2 cellular contexts compared by ENCODE assay signal in the genomic region with DNA sequence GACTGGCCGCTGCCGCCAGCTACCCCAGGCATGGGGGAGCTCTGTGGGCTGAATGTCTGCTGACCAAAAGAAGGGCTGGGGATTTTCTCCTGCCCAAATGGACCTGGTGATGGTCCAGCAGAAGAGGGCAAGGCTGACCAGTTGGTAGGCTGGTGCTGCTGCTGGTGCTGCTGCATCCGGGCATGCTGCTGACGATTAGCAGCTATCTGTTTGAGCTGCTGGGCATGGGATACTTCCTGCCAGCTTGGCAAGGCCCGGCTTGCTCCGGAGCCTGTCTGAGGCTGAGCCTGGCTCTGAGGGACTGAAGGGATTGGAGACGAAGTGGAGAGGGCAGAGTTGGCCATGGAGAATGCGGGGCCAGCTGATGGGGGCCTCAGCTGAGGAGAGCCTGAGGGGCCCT.
TF ChIP-seq lines count a peak whose summit lies in the region.

No MANE protein-coding gene starts in this region.

TF ChIP-seq in SK-N-SH treated with all-trans-retinoic acid at 6 μM for 48 hours, 23 proteins besides CTCF, POLR2A, EP300 and RAD21:
- TF ChIP-seq PPARA (CRISPR knock-in tag; IDR thresholded peaks at IDR 0.05; ENCODE audit: borderline replicate concordance), result no peak
- TF ChIP-seq ZFP3 (CRISPR knock-in tag; IDR thresholded peaks at IDR 0.05), result no peak
- TF ChIP-seq SNAI2 (CRISPR knock-in tag; IDR thresholded peaks at IDR 0.05), result no peak
- no peak for TF ChIP-seq PATZ1 (CRISPR knock-in tag; IDR thresholded peaks at IDR 0.05; ENCODE audit: borderline replicate concordance)
- TF ChIP-seq ZC3H10 (CRISPR knock-in tag; IDR thresholded peaks at IDR 0.05), result no peak
- TF ChIP-seq BACH2 (CRISPR knock-in tag; IDR thresholded peaks at IDR 0.05; ENCODE audit: borderline replicate concordance), result no peak
- TF ChIP-seq CSDC2 (CRISPR knock-in tag; IDR thresholded peaks at IDR 0.05), result 0 out of 2 replicates have a peak, but pooled peaks have one; percentile 15

TF ChIP-seq in SK-N-SH, 30 proteins besides CTCF, POLR2A, EP300 and RAD21 (continued from another document):
- TF ChIP-seq FOXJ3 (CRISPR knock-in tag; IDR thresholded peaks at IDR 0.05) (no peak), NRF1 (IDR thresholded peaks at IDR 0.05; ENCODE audit: low read depth, low read length) (no peak), PBX3 (IDR thresholded peaks at IDR 0.05) (no peak), FOSL2 (IDR thresholded peaks at IDR 0.05; ENCODE audit: borderline replicate concordance, low read depth) (no peak), POLR2AphosphoS5 (IDR thresholded peaks at IDR 0.05; ENCODE audit: low read depth, low read length) (no peak), YY1 (IDR thresholded peaks at IDR 0.05; ENCODE audit: low read depth) (no peak), TEAD4 (IDR thresholded peaks at IDR 0.05; ENCODE audit: borderline replicate concordance, insufficient read depth) (no peak), MXI1 (IDR thresholded peaks at IDR 0.05; ENCODE audit: low read depth, low read length) (no peak)
- TF ChIP-seq, protein P1, sequence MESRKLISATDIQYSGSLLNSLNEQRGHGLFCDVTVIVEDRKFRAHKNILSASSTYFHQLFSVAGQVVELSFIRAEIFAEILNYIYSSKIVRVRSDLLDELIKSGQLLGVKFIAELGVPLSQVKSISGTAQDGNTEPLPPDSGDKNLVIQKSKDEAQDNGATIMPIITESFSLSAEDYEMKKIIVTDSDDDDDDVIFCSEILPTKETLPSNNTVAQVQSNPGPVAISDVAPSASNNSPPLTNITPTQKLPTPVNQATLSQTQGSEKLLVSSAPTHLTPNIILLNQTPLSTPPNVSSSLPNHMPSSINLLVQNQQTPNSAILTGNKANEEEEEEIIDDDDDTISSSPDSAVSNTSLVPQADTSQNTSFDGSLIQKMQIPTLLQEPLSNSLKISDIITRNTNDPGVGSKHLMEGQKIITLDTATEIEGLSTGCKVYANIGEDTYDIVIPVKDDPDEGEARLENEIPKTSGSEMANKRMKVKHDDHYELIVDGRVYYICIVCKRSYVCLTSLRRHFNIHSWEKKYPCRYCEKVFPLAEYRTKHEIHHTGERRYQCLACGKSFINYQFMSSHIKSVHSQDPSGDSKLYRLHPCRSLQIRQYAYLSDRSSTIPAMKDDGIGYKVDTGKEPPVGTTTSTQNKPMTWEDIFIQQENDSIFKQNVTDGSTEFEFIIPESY (IDR thresholded peaks at IDR 0.05; ENCODE audit: borderline replicate concordance, low read depth), result no peak
